ENCODE assay signal across 10 cellular contexts in the genomic region with DNA sequence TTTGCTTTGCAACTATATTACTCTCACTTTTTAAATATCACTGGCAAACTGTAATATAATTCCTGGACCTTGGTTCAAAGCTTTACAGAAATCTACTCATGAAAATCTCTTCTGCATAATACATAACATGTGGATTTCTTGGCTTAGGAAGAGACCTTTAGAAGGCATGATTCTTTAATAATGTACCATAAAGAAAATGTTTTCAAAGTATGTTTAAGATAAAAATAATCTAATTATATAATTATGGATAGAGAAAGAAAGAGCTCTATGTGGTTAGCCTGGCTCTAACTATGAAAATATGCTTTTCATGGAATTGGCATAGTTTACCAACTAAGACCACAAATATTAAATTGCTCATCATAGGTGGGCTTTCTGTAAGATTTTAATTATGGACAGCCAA.
"Had no signal": no experiment of that assay in that cellular context is flagged by ENCODE, and none has a peak within 500 bp of the region (broad histone marks: within the 10 kb centered on the region; RNA-seq: fewer than 3 reads in every experiment).

No MANE protein-coding gene starts in this region.

- ATAC-seq: GM23338, HCT116 had no signal

- H2AFZ ChIP-seq: GM23248, GM23338 had no signal

- H3K4me3 ChIP-seq: GM23248, GM23338, HAP-1 had no signal

- H3K27ac ChIP-seq: GM23248 had no signal

- FAIRE-seq: H1 had no signal

- H3K4me2 ChIP-seq: GM23338 had no signal

- DNase-seq: GM23248, GOT3, H7, H9, HCEC 1CT, HFFc6 had no signal

- H3K36me3 ChIP-seq: HAP-1 had no signal

- H3K9me3 ChIP-seq: HAP-1 had no signal

- H3K4me1 ChIP-seq: HAP-1 had no signal

- H3K9ac ChIP-seq: GM23248 had no signal
